1 cellular context compared by ENCODE assay signal in the genomic region with DNA sequence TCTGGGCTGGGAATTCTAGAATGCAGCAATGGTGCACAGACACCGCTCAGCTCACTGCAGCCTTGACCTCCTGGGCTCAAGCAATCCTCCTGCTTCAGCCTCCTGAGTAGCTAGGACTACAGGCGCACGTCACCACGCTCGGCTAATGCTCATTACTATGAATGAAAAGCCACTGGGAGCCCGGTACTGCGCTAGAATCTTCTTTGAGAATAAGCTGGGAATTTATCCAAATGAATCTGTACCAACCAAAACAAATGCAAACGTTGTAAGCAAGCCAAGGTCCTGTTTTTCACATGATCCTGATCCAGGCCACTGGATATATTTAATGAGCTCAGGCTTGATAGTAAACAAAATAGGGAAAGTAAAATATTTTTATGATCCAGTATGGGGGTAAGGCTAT.
TF ChIP-seq lines count a peak whose summit lies in the region.

No MANE protein-coding gene starts in this region.

TF ChIP-seq in K562, 482 proteins besides CTCF, POLR2A, EP300 and RAD21 (continued from another document):
- no peak for TF ChIP-seq ARID4B (CRISPR knock-in tag; IDR thresholded peaks at IDR 0.05)
- no peak for TF ChIP-seq CREBBP (IDR thresholded peaks at IDR 0.05; ENCODE audit: low read depth, low read length)
- TF ChIP-seq NFYB (IDR thresholded peaks at IDR 0.05; ENCODE audit: extremely low read depth, insufficient read length), result no peak
- no peak for TF ChIP-seq KLF10 (CRISPR knock-in tag; IDR thresholded peaks at IDR 0.05)
- TF ChIP-seq, protein P1, sequence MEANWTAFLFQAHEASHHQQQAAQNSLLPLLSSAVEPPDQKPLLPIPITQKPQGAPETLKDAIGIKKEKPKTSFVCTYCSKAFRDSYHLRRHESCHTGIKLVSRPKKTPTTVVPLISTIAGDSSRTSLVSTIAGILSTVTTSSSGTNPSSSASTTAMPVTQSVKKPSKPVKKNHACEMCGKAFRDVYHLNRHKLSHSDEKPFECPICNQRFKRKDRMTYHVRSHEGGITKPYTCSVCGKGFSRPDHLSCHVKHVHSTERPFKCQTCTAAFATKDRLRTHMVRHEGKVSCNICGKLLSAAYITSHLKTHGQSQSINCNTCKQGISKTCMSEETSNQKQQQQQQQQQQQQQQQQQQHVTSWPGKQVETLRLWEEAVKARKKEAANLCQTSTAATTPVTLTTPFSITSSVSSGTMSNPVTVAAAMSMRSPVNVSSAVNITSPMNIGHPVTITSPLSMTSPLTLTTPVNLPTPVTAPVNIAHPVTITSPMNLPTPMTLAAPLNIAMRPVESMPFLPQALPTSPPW (CRISPR knock-in tag; IDR thresholded peaks at IDR 0.05), result no peak
- TF ChIP-seq TFE3 (CRISPR knock-in tag; IDR thresholded peaks at IDR 0.05), result no peak
- TF ChIP-seq SMARCA4 (IDR thresholded peaks at IDR 0.05), result no peak
- TF ChIP-seq ZNF274 (IDR thresholded peaks at IDR 0.05; ENCODE audit: borderline replicate concordance, low read depth, low read length), result no peak
- TF ChIP-seq, protein P2, sequence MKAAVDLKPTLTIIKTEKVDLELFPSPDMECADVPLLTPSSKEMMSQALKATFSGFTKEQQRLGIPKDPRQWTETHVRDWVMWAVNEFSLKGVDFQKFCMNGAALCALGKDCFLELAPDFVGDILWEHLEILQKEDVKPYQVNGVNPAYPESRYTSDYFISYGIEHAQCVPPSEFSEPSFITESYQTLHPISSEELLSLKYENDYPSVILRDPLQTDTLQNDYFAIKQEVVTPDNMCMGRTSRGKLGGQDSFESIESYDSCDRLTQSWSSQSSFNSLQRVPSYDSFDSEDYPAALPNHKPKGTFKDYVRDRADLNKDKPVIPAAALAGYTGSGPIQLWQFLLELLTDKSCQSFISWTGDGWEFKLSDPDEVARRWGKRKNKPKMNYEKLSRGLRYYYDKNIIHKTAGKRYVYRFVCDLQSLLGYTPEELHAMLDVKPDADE (conservative IDR thresholded peaks at IDR 0.05; ENCODE audit: control insufficient read depth, low read depth, low read length), result no peak
